ENCODE assay signal across 31 cellular contexts in genomic region chr20:63350597-63351379, GRCh38. TPM values are rescaled to one million over a fixed set of nuclear protein-coding genes. Genes with fewer than 3 reads are reported as not detected.
"Had no signal": no experiment of that assay in that cellular context is flagged by ENCODE, and none has a peak within 500 bp of the region (broad histone marks: within the 10 kb centered on the region; RNA-seq: fewer than 3 reads in every experiment).

No MANE protein-coding gene starts in this region.

- ATAC-seq: activated CD4-positive, alpha-beta T cell treated with anti-CD3 and anti-CD28 coated beads for 36 hours; activated T-cell treated with anti-CD3 and anti-CD28 coated beads, Interleukin-2, amount 50 U/mL, for 72 hours; effector memory CD8-positive, alpha-beta T cell; esophagus mucosa; left lung; pancreas had no signal

- H3K27ac ChIP-seq: brain microvascular endothelial cell, heart left ventricle, left lung, pancreas, prostate gland, testis, transverse colon, uterus had no signal

- DNase-seq: activated CD4-positive, alpha-beta T cell treated with anti-CD3 and anti-CD28 coated beads for 36 hours; activated CD4-positive, CD25-positive, alpha-beta regulatory T cell; activated naive CD4-positive, alpha-beta T cell; activated naive CD8-positive, alpha-beta T cell treated with anti-CD3 and anti-CD28 coated beads, Interleukin-2, amount 10 ng/mL, durations not matched to agents 7 days and 5 days; activated T-cell treated with anti-CD3 and anti-CD28 coated beads for 4 hours; activated T-cell treated with anti-CD3 and anti-CD28 coated beads, Interleukin-2, amount 50 U/mL, for 72 hours; amniotic stem cell; brain microvascular endothelial cell; cortex of kidney; effector memory CD8-positive, alpha-beta T cell; foreskin fibroblast; hypothalamus; immature natural killer cell; naive B cell; nephron progenitor cell; stimulated activated CD4-positive, alpha-beta T cell treated with anti-CD3 and anti-CD28 coated beads, Interleukin-1b, Interleukin-23, amount 100 ng/mL, for 48 hours; stimulated activated naive CD4-positive, alpha-beta T cell; testis; transverse colon; uterus had no signal

- H3K4me3 ChIP-seq: heart left ventricle, left lung, pancreas, prostate gland, smooth muscle cell, testis, transverse colon, uterus had no signal

- H3K27me3 ChIP-seq: pancreas, testis, uterus had no signal

- H3K36me3 ChIP-seq: brain microvascular endothelial cell, heart left ventricle, left lung, pancreas, prostate gland, transverse colon, uterus had no signal

- H3K9me3 Mint-ChIP-seq: immature natural killer cell had no signal

- H3K4me2 ChIP-seq: smooth muscle cell had no signal

- H3K4me1 Mint-ChIP-seq: activated CD4-positive, alpha-beta T cell treated with anti-CD3 and anti-CD28 coated beads for 36 hours; activated naive CD8-positive, alpha-beta T cell treated with anti-CD3 and anti-CD28 coated beads, Interleukin-2, amount 10 ng/mL, durations not matched to agents 7 days and 5 days; immature natural killer cell had no signal

- H3K4me1 ChIP-seq: left lung, pancreas, prostate gland, uterus had no signal

- H3K4me3 Mint-ChIP-seq: activated CD4-positive, alpha-beta T cell treated with anti-CD3 and anti-CD28 coated beads for 36 hours; activated naive CD8-positive, alpha-beta T cell treated with anti-CD3 and anti-CD28 coated beads, Interleukin-2, amount 10 ng/mL, durations not matched to agents 7 days and 5 days; activated T-cell treated with anti-CD3 and anti-CD28 coated beads, Interleukin-2, amount 50 U/mL, for 72 hours; effector memory CD8-positive, alpha-beta T cell; immature natural killer cell; naive B cell; nephron progenitor cell had no signal

- H3K36me3 Mint-ChIP-seq: activated naive CD8-positive, alpha-beta T cell treated with anti-CD3 and anti-CD28 coated beads, Interleukin-2, amount 10 ng/mL, durations not matched to agents 7 days and 5 days; naive B cell had no signal

- H3K27ac Mint-ChIP-seq: activated CD4-positive, alpha-beta T cell treated with anti-CD3 and anti-CD28 coated beads for 36 hours; activated naive CD8-positive, alpha-beta T cell treated with anti-CD3 and anti-CD28 coated beads, Interleukin-2, amount 10 ng/mL, durations not matched to agents 7 days and 5 days; activated T-cell treated with anti-CD3 and anti-CD28 coated beads, Interleukin-2, amount 50 U/mL, for 72 hours; immature natural killer cell; nephron progenitor cell had no signal

- FAIRE-seq: astrocyte, endothelial cell of umbilical vein, pancreas had no signal

- H3K9me3 ChIP-seq: heart left ventricle, left lung, pancreas, prostate gland, testis, transverse colon, uterus had no signal

RNA-seq across cellular contexts. Expression of gene CHRNA4, which starts 10.4 kb away (rescaled TPM):
- total RNA-seq: activated CD4-positive, alpha-beta T cell treated with anti-CD3 and anti-CD28 coated beads for 36 hours; activated naive CD8-positive, alpha-beta T cell treated with anti-CD3 and anti-CD28 coated beads, Interleukin-2, amount 10 ng/mL, durations not matched to agents 7 days and 5 days; activated T-cell treated with anti-CD3 and anti-CD28 coated beads, Interleukin-2, amount 50 U/mL, for 72 hours; chondrocyte; endothelial cell of umbilical vein; esophagus mucosa; kidney epithelial cell; left lung; smooth muscle cell; T-helper 1 cell treated with Interleukin-12 subunit alpha and Interleukin-12 subunit beta and Interleukin-4 antibody, amounts not matched to agents 30 ng/mL and 1 ng/mL, for 36 hours had no signal
- polyA plus RNA-seq: endothelial cell of umbilical vein, immature natural killer cell had no signal

RNA-seq across cellular contexts. Expression of gene COL20A1, which starts 57.8 kb away (rescaled TPM):
- total RNA-seq: chondrocyte, endothelial cell of umbilical vein, esophagus mucosa, heart left ventricle, kidney epithelial cell, left lung, pancreas had no signal
- polyA plus RNA-seq: endothelial cell of umbilical vein, heart left ventricle, immature natural killer cell had no signal
